8 cellular contexts compared by ENCODE assay signal in the genomic region with DNA sequence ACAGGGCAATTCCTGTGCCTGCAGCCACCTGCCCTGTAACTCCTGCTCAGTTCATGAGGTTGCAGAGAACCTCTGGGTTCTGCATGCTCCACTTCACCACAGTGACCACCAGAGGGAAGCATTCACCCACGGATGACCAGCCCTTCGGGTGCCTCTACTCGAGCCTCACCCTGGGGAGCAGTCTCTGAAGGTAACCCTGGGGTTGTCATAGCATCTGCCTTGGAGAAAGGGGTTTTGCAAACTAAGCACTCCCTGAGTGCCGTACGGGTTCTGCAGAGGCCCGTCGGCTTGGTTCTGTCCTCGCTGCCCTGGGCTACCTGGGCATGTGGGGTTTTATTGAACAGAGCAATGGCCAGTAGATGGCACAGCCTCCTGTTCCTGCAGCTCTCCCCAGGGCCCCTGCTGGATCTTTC. TPM values are rescaled to one million over a fixed set of nuclear protein-coding genes. Genes with fewer than 3 reads are reported as not detected.
DNase-seq lines count a peak whose midpoint lies in the region; TF ChIP-seq lines count a peak whose summit lies in the region.

No MANE protein-coding gene starts in this region.

- H3K23me2 ChIP-seq in H9 (ENCODE audit: insufficient read length, low read depth, low read length, poor library complexity, severe bottlenecking) = no peaks in the 10 kb centered on the region

- H3K27ac Mint-ChIP-seq in H9 = no peak overlapping the region

- H3K4me2 ChIP-seq in H9 (ENCODE audit: insufficient read depth, insufficient read length, low read length) = no peak overlapping the region

- peak; percentile 61 for DNase-seq in ELR (ENCODE audit: low read depth)
- DNase-seq in H9 = peak; percentile 82
- peak; percentile 31 for DNase-seq in NCI-H1694 treated with DMSO at 0.1 percent for 48 hours (lab: John Stamatoyannopoulos, UW)
- peak; percentile 81 for DNase-seq in WERI-Rb-1
- DNase-seq in breast epithelium (ENCODE audit: low spot score in 2 of 2) = no peak
- DNase-seq in kidney epithelial cell (ENCODE audit: low read depth) = peak; percentile 5
- DNase-seq in stimulated activated CD4-positive, alpha-beta T cell treated with anti-CD3 and anti-CD28 coated beads, TNF-alpha, amount 100 ng/mL, for 1 hour (ENCODE audit: low read depth in 3 of 3, low spot score in 1 of 3) = peak; percentile 4 to 25 (median 16)
- DNase-seq in lower leg skin (ENCODE audit: low spot score in 2 of 2) = no peak

- no CpG with 5 or more reads among the region's 8 CpGs for WGBS in H9 (ENCODE audit: extremely low coverage, insufficient read length, low lambda C conversion rate)
- 23% methylated on average over 8 of the region's 8 CpGs for WGBS in lower leg skin, 2 donors

- intact Hi-C loops in breast epithelium (cut with DNase I; ENCODE audit: low total_unique reads) = no loop called here
- intact Hi-C loops in lower leg skin (cut with DNase I; ENCODE audit: low total_unique reads) = no loop called here

- H2BK20ac ChIP-seq in H9 (ENCODE audit: low read depth, low read length, poor library complexity, severe bottlenecking) = no peak overlapping the region

- H3K9me3 ChIP-seq in H9 (ENCODE audit: control insufficient read depth, low read depth, low read length) (no peaks in the 10 kb centered on the region), WERI-Rb-1 (ENCODE audit: severe bottlenecking) (no peaks in the 10 kb centered on the region), breast epithelium (no peaks in the 10 kb centered on the region)

- no peak overlapping the region for H2BK15ac ChIP-seq in H9 (ENCODE audit: low read depth, low read length)

- H3K4me3 ChIP-seq in WERI-Rb-1 (ENCODE audit: low read depth, low read length) (no peak overlapping the region), breast epithelium (no peak overlapping the region), kidney epithelial cell (ENCODE audit: low read depth, low read length) (no peak overlapping the region), lower leg skin (ENCODE audit: low read depth, poor library complexity, severe bottlenecking) (no peak overlapping the region)

- H4K20me1 ChIP-seq in H9 (ENCODE audit: control insufficient read depth, insufficient read depth, insufficient read length) = no peaks in the 10 kb centered on the region

- no peak overlapping the region for H3K9ac ChIP-seq in H9 (ENCODE audit: extremely low read depth, insufficient read length, low read length)

- H3K23ac ChIP-seq in H9 (ENCODE audit: insufficient read length, low read depth, low read length) = no peak overlapping the region

- no peak overlapping the region for H2AK5ac ChIP-seq in H9 (ENCODE audit: insufficient read length, low read length)

- H2BK120ac ChIP-seq in H9 (ENCODE audit: low read depth, low read length, poor library complexity, severe bottlenecking) = no peak overlapping the region

- no peak overlapping the region for H2BK5ac ChIP-seq in H9 (ENCODE audit: insufficient read length, low read length)

- peaks cover 4% of the 10 kb centered on the region; the same call in 1 of the 2 replicates for H3K27me3 Mint-ChIP-seq in H9 (ENCODE audit: low read depth)

- no peaks in the 10 kb centered on the region for H3K36me3 Mint-ChIP-seq in H9 (ENCODE audit: insufficient read depth in 1 of 3, low read depth in 3 of 3)

- no peak overlapping the region for H2BK12ac ChIP-seq in H9 (ENCODE audit: insufficient read length, low read depth, low read length)

- H3K4me3 Mint-ChIP-seq in H9 = no peak overlapping the region

- H2AFZ ChIP-seq in H9 (ENCODE audit: low read length) = no peak overlapping the region

- H3K56ac ChIP-seq in H9 (ENCODE audit: insufficient read length, low read depth, low read length) = no peak overlapping the region

- peaks cover 2 to 4% of the 10 kb centered on the region in 2 experiments; a peak in 1 of 5 replicates for H3K9me3 Mint-ChIP-seq in H9

- H3K27ac ChIP-seq in H9 (ENCODE audit: insufficient read length, low read depth, low read length) (no peak overlapping the region), WERI-Rb-1 (no peak overlapping the region), breast epithelium (no peak overlapping the region)

- H3K36me3 ChIP-seq in WERI-Rb-1 (no peaks in the 10 kb centered on the region), breast epithelium (no peaks in the 10 kb centered on the region), kidney epithelial cell (ENCODE audit: control insufficient read depth, insufficient read depth, low read length) (no peaks in the 10 kb centered on the region)

- no peak overlapping the region for H4K8ac ChIP-seq in H9 (replicated peaks; ENCODE audit: insufficient read length, low read depth, low read length)

- peaks cover 0 to 9% of the 10 kb centered on the region in 2 experiments; a peak in 2 of 4 replicates for H3K4me1 Mint-ChIP-seq in H9

- H3K4me1 ChIP-seq in H9 (ENCODE audit: insufficient read depth, low read length) (no peaks in the 10 kb centered on the region), breast epithelium (no peaks in the 10 kb centered on the region)

- H3K79me2 ChIP-seq in H9 (ENCODE audit: insufficient read depth, low read length) = no peaks in the 10 kb centered on the region

- no peak overlapping the region for H3K14ac ChIP-seq in H9 (ENCODE audit: insufficient read depth, low read length)

- TF ChIP-seq POLR2A in breast epithelium (IDR thresholded peaks at IDR 0.05) (no peak), lower leg skin (IDR thresholded peaks at IDR 0.05) (no peak)

- H4K91ac ChIP-seq in H9 (ENCODE audit: insufficient read length, low read depth, low read length) = no peak overlapping the region

- no peak overlapping the region for H3T11ph ChIP-seq in H9 (ENCODE audit: low read length)

- no peaks in the 10 kb centered on the region for H3K79me1 ChIP-seq in H9 (ENCODE audit: insufficient read depth, low read depth, low read length, poor library complexity, severe bottlenecking)

- TF ChIP-seq CTCF in H9 (conservative IDR thresholded peaks at IDR 0.05) (peak; percentile 94), WERI-Rb-1 (IDR thresholded peaks at IDR 0.05; ENCODE audit: low read depth, low read length) (peak; percentile 74), breast epithelium (IDR thresholded peaks at IDR 0.05) (peak in 2 of 3 donors; percentile 27 to 35), kidney epithelial cell (IDR thresholded peaks at IDR 0.05; ENCODE audit: insufficient read depth, low read length, poor library complexity, severe bottlenecking) (peak; percentile 75), lower leg skin (IDR thresholded peaks at IDR 0.05) (no peak)

- H3K18ac ChIP-seq in H9 (ENCODE audit: insufficient read length, low read depth, low read length) = no peak overlapping the region

- no peak overlapping the region for H4K5ac ChIP-seq in H9 (ENCODE audit: insufficient read length, low read depth, low read length)

- no peak overlapping the region for H3K4ac ChIP-seq in H9 (ENCODE audit: low read depth, low read length)

- H3K27me3 ChIP-seq in H9 (ENCODE audit: insufficient read depth, low read length) (no peaks in the 10 kb centered on the region), WERI-Rb-1 (ENCODE audit: insufficient read depth, low read depth, severe bottlenecking) (no peaks in the 10 kb centered on the region), breast epithelium (peaks cover 0 to 21% of the 10 kb centered on the region in 2 donors), kidney epithelial cell (ENCODE audit: control insufficient read depth, insufficient read depth, low read length) (peaks cover 2% of the 10 kb centered on the region)

RNA-seq across cellular contexts. Expression of a gene that starts 10.2 kb away (rescaled TPM):
- total RNA-seq in H9 (2021) = not detected in 2 replicates
- total RNA-seq in breast epithelium = not detected
- 0.34 and 2.6 TPM in 2 replicates for total RNA-seq in kidney epithelial cell
- not detected for total RNA-seq in lower leg skin

Comparison
In these comparisons a context has a peak if more than half of its experiments do, and no peak if none do; other contexts are left out.
1. DNase-seq: peak in ELR (single experiment), H9 (single experiment), NCI-H1694 treated with DMSO at 0.1 percent for 48 hours (single experiment), WERI-Rb-1 (single experiment), kidney epithelial cell (single experiment) and stimulated activated CD4-positive, alpha-beta T cell treated with anti-CD3 and anti-CD28 coated beads, TNF-alpha, amount 100 ng/mL, for 1 hour (3 of 3); none in breast epithelium (0 of 2) and lower leg skin (0 of 2).
2. CTCF ChIP-seq: peak in H9 (single experiment), WERI-Rb-1 (single experiment), breast epithelium (2 of 3) and kidney epithelial cell (single experiment); none in lower leg skin (0 of 3).